In the genomic region with DNA sequence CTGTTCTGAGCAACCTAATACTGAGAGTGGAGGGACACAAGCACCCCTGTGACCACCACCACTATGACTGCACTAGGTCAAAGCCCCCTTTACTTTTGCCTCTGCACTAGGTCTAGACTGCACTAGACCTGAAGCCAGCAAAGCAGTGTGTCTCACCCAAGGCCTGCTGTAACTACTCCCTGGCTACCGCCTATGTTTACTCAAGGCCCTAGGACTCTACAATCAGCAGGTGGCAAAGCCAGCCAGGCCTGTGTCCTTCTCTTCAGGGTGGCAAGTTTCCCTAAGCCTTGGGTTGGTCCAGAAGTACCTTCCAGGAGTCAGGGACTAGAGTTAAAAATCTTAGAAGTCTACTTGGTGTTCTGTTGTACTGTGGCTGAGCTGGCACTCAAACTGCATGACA, we compare ENCODE assay signal across 1 cellular context.
TF ChIP-seq lines count a peak whose summit lies in the region.

No MANE protein-coding gene starts in this region.

TF ChIP-seq in IMR-90, 13 proteins besides CTCF, POLR2A, EP300 and RAD21 (continued from another document):
- TF ChIP-seq FOS (IDR thresholded peaks at IDR 0.05; ENCODE audit: low read depth, low read length), result no peak
- TF ChIP-seq NFE2L2 (IDR thresholded peaks at IDR 0.05; ENCODE audit: low read depth, low read length), result no peak
- TF ChIP-seq CEBPB (IDR thresholded peaks at IDR 0.05; ENCODE audit: low read depth, low read length), result no peak
- TF ChIP-seq BHLHE40 (IDR thresholded peaks at IDR 0.05; ENCODE audit: low read depth, low read length), result no peak
- TF ChIP-seq MAFK (IDR thresholded peaks at IDR 0.05; ENCODE audit: low read depth, low read length), result no peak
- TF ChIP-seq RCOR1 (IDR thresholded peaks at IDR 0.05; ENCODE audit: insufficient replicate concordance, low read length), result no peak
- TF ChIP-seq RFX5 (IDR thresholded peaks at IDR 0.05; ENCODE audit: low read depth, low read length), result no peak
- TF ChIP-seq, protein P1, sequence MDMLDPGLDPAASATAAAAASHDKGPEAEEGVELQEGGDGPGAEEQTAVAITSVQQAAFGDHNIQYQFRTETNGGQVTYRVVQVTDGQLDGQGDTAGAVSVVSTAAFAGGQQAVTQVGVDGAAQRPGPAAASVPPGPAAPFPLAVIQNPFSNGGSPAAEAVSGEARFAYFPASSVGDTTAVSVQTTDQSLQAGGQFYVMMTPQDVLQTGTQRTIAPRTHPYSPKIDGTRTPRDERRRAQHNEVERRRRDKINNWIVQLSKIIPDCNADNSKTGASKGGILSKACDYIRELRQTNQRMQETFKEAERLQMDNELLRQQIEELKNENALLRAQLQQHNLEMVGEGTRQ (IDR thresholded peaks at IDR 0.05; ENCODE audit: low read depth, low read length), result no peak
- no peak for TF ChIP-seq MXI1 (IDR thresholded peaks at IDR 0.05; ENCODE audit: borderline replicate concordance, low read depth, low read length)
- TF ChIP-seq, protein P2, sequence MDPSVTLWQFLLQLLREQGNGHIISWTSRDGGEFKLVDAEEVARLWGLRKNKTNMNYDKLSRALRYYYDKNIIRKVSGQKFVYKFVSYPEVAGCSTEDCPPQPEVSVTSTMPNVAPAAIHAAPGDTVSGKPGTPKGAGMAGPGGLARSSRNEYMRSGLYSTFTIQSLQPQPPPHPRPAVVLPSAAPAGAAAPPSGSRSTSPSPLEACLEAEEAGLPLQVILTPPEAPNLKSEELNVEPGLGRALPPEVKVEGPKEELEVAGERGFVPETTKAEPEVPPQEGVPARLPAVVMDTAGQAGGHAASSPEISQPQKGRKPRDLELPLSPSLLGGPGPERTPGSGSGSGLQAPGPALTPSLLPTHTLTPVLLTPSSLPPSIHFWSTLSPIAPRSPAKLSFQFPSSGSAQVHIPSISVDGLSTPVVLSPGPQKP (IDR thresholded peaks at IDR 0.05; ENCODE audit: borderline replicate concordance, low read depth, low read length), result no peak
- TF ChIP-seq SMC3 (IDR thresholded peaks at IDR 0.05; ENCODE audit: low read depth, low read length), result no peak
